ENCODE assay signal across 15 cellular contexts in genomic region chr2:27798476-27798875, GRCh38. TPM values are rescaled to one million over a fixed set of nuclear protein-coding genes. Genes with fewer than 3 reads are reported as not detected.
DNase-seq lines count a peak whose midpoint lies in the region; ATAC-seq and TF ChIP-seq lines count a peak whose summit lies in the region.
"Had no signal": no experiment of that assay in that cellular context is flagged by ENCODE, and none has a peak within 500 bp of the region (broad histone marks: within the 10 kb centered on the region; RNA-seq: fewer than 3 reads in every experiment).

No MANE protein-coding gene starts in this region.

- TF ChIP-seq CTCF in sigmoid colon (IDR thresholded peaks at IDR 0.05) = no peak

- H3K27ac ChIP-seq in ACC112 (ENCODE audit: low read depth, low read length) (peak overlapping the region; percentile 99), epithelial cell of prostate (peak overlapping the region; percentile 95), sigmoid colon (peak overlapping the region; percentile 65 to 93 (median 86))

- no peak for ATAC-seq in HG02970 (IDR thresholded peaks at IDR 0.05; ENCODE audit: low FRiP score, unreplicated experiment)
- ATAC-seq: activated T-helper 17 cell treated with anti-CD3 and anti-CD28 coated beads, Interleukin-2, amount 50 U/mL, for 72 hours; GM12878 had no signal

- no peaks in the 10 kb centered on the region for H3K27me3 ChIP-seq in ACC112 (ENCODE audit: insufficient read depth, low read length)
- H3K27me3 ChIP-seq in sigmoid colon = no peaks in the 10 kb centered on the region
- H3K27me3 ChIP-seq: BE2C, tibial nerve had no signal

- peaks cover 57% of the 10 kb centered on the region for H3K4me1 ChIP-seq in ACC112 (ENCODE audit: control insufficient read depth, insufficient read depth, low read length, unreplicated experiment)
- H3K4me1 ChIP-seq in sigmoid colon = peaks cover 0 to 64% (median 57%) of the 10 kb centered on the region in 4 donors
- H3K4me1 ChIP-seq: BE2C had no signal

- no peak for TF ChIP-seq EP300 in sigmoid colon (IDR thresholded peaks at IDR 0.05)

- H3K9me3 ChIP-seq in sigmoid colon = no peaks in the 10 kb centered on the region
- H3K9me3 ChIP-seq: BE2C, tibial nerve had no signal

- peak; percentile 91 for DNase-seq in MV-4-11 (lab: John Stamatoyannopoulos, UW)
- DNase-seq in epithelial cell of prostate (ENCODE audit: low read depth, low spot score) = no peak
- DNase-seq in sigmoid colon = no peak
- no peak for DNase-seq in stimulated activated CD4-positive, alpha-beta T cell treated with anti-CD3 and anti-CD28 coated beads, Interleukin-2, amount 100 ng/mL, for 48 hours
- DNase-seq in NK-92 treated with Interleukin-12 subunit alpha and Interleukin-12 subunit beta, amount 100 ng/mL, for 24 hours (lab: John Stamatoyannopoulos, UW) = no peak
- DNase-seq in NCI-H146 treated with DMSO at 0.1 percent for 48 hours (lab: John Stamatoyannopoulos, UW; ENCODE audit: unreplicated experiment) = no peak
- DNase-seq: activated CD4-positive, alpha-beta T cell treated with anti-CD3 and anti-CD28 coated beads, Interleukin-2, amount 10 ng/mL, durations not matched to agents 24 days and 14 days; BE2C; DND-41; NCI-H1092 had no signal

- WGBS in sigmoid colon, 2 donors = 83 to 93% methylated on average over 7 of the region's 7 CpGs

- intact Hi-C loops in sigmoid colon (cut with DNase I) = no loop called here

- no peak for TF ChIP-seq POLR2A in sigmoid colon (IDR thresholded peaks at IDR 0.05)

- H2AFZ ChIP-seq in ACC112 (ENCODE audit: low read length, unreplicated experiment) = no peak overlapping the region

- no peaks in the 10 kb centered on the region for H3K79me2 ChIP-seq in ACC112 (ENCODE audit: control insufficient read depth, insufficient read depth, low read length, unreplicated experiment)

- H3K36me3 ChIP-seq in ACC112 (ENCODE audit: insufficient read depth, low read length) (no peaks in the 10 kb centered on the region), sigmoid colon (no peaks in the 10 kb centered on the region)
- H3K36me3 ChIP-seq: BE2C, tibial nerve had no signal

- peak overlapping the region; percentile 2; the same call in 1 of the 2 replicates for H3K4me3 ChIP-seq in ACC112 (ENCODE audit: low read depth, low read length)
- no peak overlapping the region for H3K4me3 ChIP-seq in sigmoid colon
- H3K4me3 ChIP-seq: GM12878, tibial nerve had no signal

RNA-seq across cellular contexts. Expression of gene MRPL33, which starts 27.0 kb away (rescaled TPM):
- 100 to 1,000 TPM; 178 to 324 (median 239) TPM for total RNA-seq in sigmoid colon
- polyA plus RNA-seq in sigmoid colon = 100 to 1,000 TPM; 110 to 208 (median 152) TPM
